22 cellular contexts compared by ENCODE assay signal in genomic region chr9:121776739-121777637, GRCh38.
"Had no signal": no experiment of that assay in that cellular context is flagged by ENCODE, and none has a peak within 500 bp of the region (broad histone marks: within the 10 kb centered on the region; RNA-seq: fewer than 3 reads in every experiment).

No MANE protein-coding gene starts in this region.

- H3K27me3 Mint-ChIP-seq: activated naive CD8-positive, alpha-beta T cell treated with anti-CD3 and anti-CD28 coated beads for 36 hours; stimulated activated naive CD8-positive, alpha-beta T cell treated with anti-CD3 and anti-CD28 coated beads, Interleukin-15, Interleukin-2, amounts not matched to agents 100 ng/mL and 50 ng/mL, for 24 hours; type B pancreatic cell had no signal

- H3K36me3 ChIP-seq: neural progenitor cell, ovary had no signal

- H3K27ac ChIP-seq: neural progenitor cell, ovary, psoas muscle, SK-N-MC had no signal

- H3K27ac Mint-ChIP-seq: activated CD4-positive, alpha-beta T cell treated with anti-CD3 and anti-CD28 coated beads, Interleukin-2, amount 10 ng/mL, durations not matched to agents 7 days and 5 days; activated naive CD8-positive, alpha-beta T cell treated with anti-CD3 and anti-CD28 coated beads for 36 hours; activated T-helper 17 cell treated with anti-CD3 and anti-CD28 coated beads, Interleukin-2, amount 50 U/mL, for 72 hours; neural progenitor cell; stimulated activated naive CD8-positive, alpha-beta T cell treated with anti-CD3 and anti-CD28 coated beads, Interleukin-15, Interleukin-2, amounts not matched to agents 100 ng/mL and 50 ng/mL, for 24 hours; type B pancreatic cell had no signal

- H3K9me3 Mint-ChIP-seq: activated CD4-positive, alpha-beta T cell treated with anti-CD3 and anti-CD28 coated beads, Interleukin-2, amount 10 ng/mL, durations not matched to agents 7 days and 5 days; activated T-helper 17 cell treated with anti-CD3 and anti-CD28 coated beads, Interleukin-2, amount 50 U/mL, for 72 hours; stimulated activated naive CD8-positive, alpha-beta T cell treated with anti-CD3 and anti-CD28 coated beads, Interleukin-15, Interleukin-2, amounts not matched to agents 100 ng/mL and 50 ng/mL, for 24 hours; type B pancreatic cell had no signal

- ATAC-seq: left lobe of liver, psoas muscle had no signal

- H3K9me3 ChIP-seq: ovary, psoas muscle, right atrium auricular region had no signal

- H3K27me3 ChIP-seq: neural progenitor cell, ovary, right atrium auricular region had no signal

- H3K4me3 Mint-ChIP-seq: activated CD4-positive, alpha-beta T cell treated with anti-CD3 and anti-CD28 coated beads, Interleukin-2, amount 10 ng/mL, durations not matched to agents 7 days and 5 days; activated naive CD8-positive, alpha-beta T cell treated with anti-CD3 and anti-CD28 coated beads for 36 hours; activated T-helper 17 cell treated with anti-CD3 and anti-CD28 coated beads, Interleukin-2, amount 50 U/mL, for 72 hours; naive B cell; stimulated activated naive CD8-positive, alpha-beta T cell treated with anti-CD3 and anti-CD28 coated beads, Interleukin-15, Interleukin-2, amounts not matched to agents 100 ng/mL and 50 ng/mL, for 24 hours; type B pancreatic cell had no signal

- H3K4me1 Mint-ChIP-seq: activated CD4-positive, alpha-beta T cell treated with anti-CD3 and anti-CD28 coated beads, Interleukin-2, amount 10 ng/mL, durations not matched to agents 7 days and 5 days; activated naive CD8-positive, alpha-beta T cell treated with anti-CD3 and anti-CD28 coated beads for 36 hours; activated T-helper 17 cell treated with anti-CD3 and anti-CD28 coated beads, Interleukin-2, amount 50 U/mL, for 72 hours had no signal

- DNase-seq: activated CD4-positive, alpha-beta T cell treated with anti-CD3 and anti-CD28 coated beads, Interleukin-2, amount 10 ng/mL, durations not matched to agents 7 days and 5 days; activated CD4-positive, CD25-positive, alpha-beta regulatory T cell treated with anti-CD3 and anti-CD28 coated beads, Interleukin-2, amount 50 U/mL, for 72 hours; activated naive CD4-positive, alpha-beta T cell treated with Interleukin-2 at 50 U/mL for 16 hours; activated naive CD8-positive, alpha-beta T cell treated with anti-CD3 and anti-CD28 coated beads for 36 hours; activated T-cell treated with anti-CD3 and anti-CD28 coated beads, Interleukin-2, amount 50 U/mL, for 1 hour; effector CD4-positive, alpha-beta T cell; erythroblast; foreskin fibroblast; naive B cell; psoas muscle; stimulated activated CD4-positive, alpha-beta T cell treated with anti-CD3 and anti-CD28 coated beads, Interleukin-1b, Interleukin-23, amount 100 ng/mL, for 48 hours; SW 1271; T-helper 2 cell had no signal

- H3K4me3 ChIP-seq: lung, neural progenitor cell, ovary, psoas muscle, right atrium auricular region, SK-N-MC had no signal

- H3K36me3 Mint-ChIP-seq: activated naive CD8-positive, alpha-beta T cell treated with anti-CD3 and anti-CD28 coated beads for 36 hours had no signal
